15 cellular contexts compared by ENCODE assay signal in the genomic region with DNA sequence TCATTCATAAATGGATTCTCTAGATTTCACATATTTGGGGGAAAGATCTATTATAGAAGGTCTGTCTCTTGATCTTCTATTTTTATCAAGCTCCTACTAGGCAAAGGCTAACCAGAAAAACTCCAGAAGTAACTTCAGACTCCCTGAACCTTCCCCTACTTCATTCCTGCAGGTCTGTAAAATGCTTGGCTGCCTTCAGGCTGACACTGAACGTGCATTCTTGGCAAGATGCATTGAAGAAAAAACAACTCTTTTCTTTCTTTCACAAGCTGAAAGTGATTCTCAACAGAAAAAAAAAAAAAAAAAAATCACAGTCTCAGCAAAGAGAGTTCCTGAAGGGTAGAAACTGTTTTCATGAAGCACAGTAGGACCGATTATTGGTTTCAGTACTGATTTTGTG. TPM values are rescaled to one million over a fixed set of nuclear protein-coding genes. Genes with fewer than 3 reads are reported as not detected.
"Had no signal": no experiment of that assay in that cellular context is flagged by ENCODE, and none has a peak within 500 bp of the region (broad histone marks: within the 10 kb centered on the region; RNA-seq: fewer than 3 reads in every experiment).

No MANE protein-coding gene starts in this region.

- H3K27ac ChIP-seq: tibial nerve had no signal

- ATAC-seq: T-cell had no signal

- H3K9me3 ChIP-seq: esophagus muscularis mucosa, tibial nerve had no signal

- DNase-seq: activated naive CD8-positive, alpha-beta T cell treated with anti-CD3 and anti-CD28 coated beads for 36 hours; anterior cingulate cortex; cortex of kidney; effector CD4-positive, alpha-beta T cell; head of caudate nucleus; immature natural killer cell; naive B cell; small intestine; stimulated activated CD4-positive, alpha-beta T cell treated with anti-CD3 and anti-CD28 coated beads, Interleukin-4, amount 100 ng/mL, for 24 hours; stimulated activated naive CD4-positive, alpha-beta T cell; T-cell; T-helper 9 cell had no signal

- H3K27me3 ChIP-seq: esophagus muscularis mucosa had no signal

- H3K36me3 ChIP-seq: esophagus muscularis mucosa, tibial nerve had no signal

- H3K4me3 ChIP-seq: esophagus muscularis mucosa, lung, tibial nerve had no signal

RNA-seq across cellular contexts. Expression of gene OPHN1, which starts 12.7 kb away (rescaled TPM):
- total RNA-seq: activated naive CD8-positive, alpha-beta T cell treated with anti-CD3 and anti-CD28 coated beads for 36 hours had no signal
